Comparison of ENCODE assay signal across 15 cellular contexts in genomic region chr6:34684364-34684763, GRCh38.
"Had no signal": no experiment of that assay in that cellular context is flagged by ENCODE, and none has a peak within 500 bp of the region (broad histone marks: within the 10 kb centered on the region; RNA-seq: fewer than 3 reads in every experiment).

No MANE protein-coding gene starts in this region.

- H3K27ac Mint-ChIP-seq: activated CD4-positive, alpha-beta memory T cell treated with anti-CD3 and anti-CD28 coated beads for 36 hours; activated CD4-positive, alpha-beta T cell treated with anti-CD3 and anti-CD28 coated beads for 36 hours; stimulated activated naive B cell treated with anti-CD40 and anti-IgM and Interleukin-4, amounts not matched to agents 10 μg/mL and 1 μg/mL and 100 μg/mL, for 72 hours had no signal

- H3K36me3 ChIP-seq: breast epithelium, lower lobe of right lung, pancreas, uterus had no signal

- H3K27ac ChIP-seq: breast epithelium, lower lobe of right lung, tibial nerve, uterus had no signal

- H3K9me3 Mint-ChIP-seq: activated CD4-positive, alpha-beta memory T cell treated with anti-CD3 and anti-CD28 coated beads for 36 hours; activated T-cell treated with anti-CD3 and anti-CD28 coated beads, Interleukin-2, amount 50 U/mL, for 4 hours; stimulated activated naive B cell treated with anti-CD40 and anti-IgM and Interleukin-4, amounts not matched to agents 10 μg/mL and 1 μg/mL and 100 μg/mL, for 72 hours had no signal

- H3K27me3 ChIP-seq: breast epithelium, pancreas, tibial nerve, uterus had no signal

- H3K4me3 ChIP-seq: breast epithelium, lower lobe of right lung, pancreas, tibial nerve, uterus had no signal

- H3K27me3 Mint-ChIP-seq: activated CD4-positive, alpha-beta memory T cell treated with anti-CD3 and anti-CD28 coated beads for 36 hours; activated CD4-positive, alpha-beta T cell treated with anti-CD3 and anti-CD28 coated beads for 36 hours; stimulated activated naive B cell treated with anti-CD40 and anti-IgM and Interleukin-4, amounts not matched to agents 10 μg/mL and 1 μg/mL and 100 μg/mL, for 72 hours had no signal

- ATAC-seq: activated CD4-positive, alpha-beta T cell treated with anti-CD3 and anti-CD28 coated beads for 36 hours; activated T-cell treated with anti-CD3 and anti-CD28 coated beads, Interleukin-2, amount 50 U/mL, for 4 hours; left colon; lower lobe of right lung; stimulated activated naive B cell treated with anti-CD40 and anti-IgM and Interleukin-4, amounts not matched to agents 10 μg/mL and 1 μg/mL and 100 μg/mL, for 72 hours had no signal

- H3K4me3 Mint-ChIP-seq: activated CD4-positive, alpha-beta memory T cell treated with anti-CD3 and anti-CD28 coated beads for 36 hours; activated CD4-positive, alpha-beta T cell treated with anti-CD3 and anti-CD28 coated beads for 36 hours; activated T-cell treated with anti-CD3 and anti-CD28 coated beads, Interleukin-2, amount 50 U/mL, for 4 hours; stimulated activated naive B cell treated with anti-CD40 and anti-IgM and Interleukin-4, amounts not matched to agents 10 μg/mL and 1 μg/mL and 100 μg/mL, for 72 hours had no signal

- DNase-seq: activated CD4-positive, alpha-beta memory T cell treated with anti-CD3 and anti-CD28 coated beads for 36 hours; activated CD4-positive, alpha-beta T cell treated with anti-CD3 and anti-CD28 coated beads for 36 hours; activated T-cell treated with anti-CD3 and anti-CD28 coated beads, Interleukin-2, amount 50 U/mL, for 4 hours; aorta; left colon; lower lobe of right lung; pancreas; retina; stimulated activated naive B cell treated with anti-CD40 and anti-IgM and Interleukin-4, amounts not matched to agents 10 μg/mL and 1 μg/mL and 100 μg/mL, for 72 hours; T-helper 2 cell; uterus had no signal

- H3K4me1 ChIP-seq: breast epithelium had no signal

- H3K9me3 ChIP-seq: breast epithelium, lower lobe of right lung, pancreas, tibial nerve, uterus had no signal

- FAIRE-seq: endometrium, islet of Langerhans, pancreas had no signal
